Comparison of ENCODE assay signal across 1 cellular context in genomic region chr2:96527052-96527964, GRCh38.
TF ChIP-seq lines count a peak whose summit lies in the region.

No MANE protein-coding gene starts in this region.

TF ChIP-seq in H1, 55 proteins besides CTCF, POLR2A, EP300 and RAD21:
- TF ChIP-seq TBP (IDR thresholded peaks at IDR 0.05; ENCODE audit: low read depth, low read length) (peak; percentile 54; the same call in 1 of the 2 replicates), USF2 (IDR thresholded peaks at IDR 0.05; ENCODE audit: low read length) (no peak), KDM4A (IDR thresholded peaks at IDR 0.05; ENCODE audit: low read depth, low read length, severe bottlenecking) (peak; percentile 43), SP1 (IDR thresholded peaks at IDR 0.05; ENCODE audit: low read depth, low read length) (no peak), EGR1 (IDR thresholded peaks at IDR 0.05; ENCODE audit: borderline replicate concordance, low read depth, low read length) (no peak), CBX8 (IDR thresholded peaks at IDR 0.05; ENCODE audit: borderline replicate concordance, low read depth, low read length) (no peak)
